In the genomic region with DNA sequence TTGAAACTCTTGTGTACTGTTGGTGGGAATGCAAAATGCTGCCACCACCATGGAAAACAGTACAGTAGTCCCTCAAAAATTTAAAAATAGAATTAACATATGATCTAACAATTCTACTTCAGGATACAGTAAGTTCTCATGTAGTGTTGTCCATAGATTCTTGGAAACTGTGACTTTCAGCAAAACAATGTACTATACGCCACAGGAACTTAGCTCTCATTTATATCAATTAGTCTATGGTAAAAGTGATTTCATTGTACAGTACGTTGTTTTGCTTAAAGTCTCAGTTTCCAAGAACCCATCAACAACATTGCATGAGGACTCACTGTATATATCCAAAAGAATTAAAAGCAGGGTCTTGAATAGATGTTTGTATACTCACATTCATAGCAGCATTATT, we compare ENCODE assay signal across 24 cellular contexts.
"Had no signal": no experiment of that assay in that cellular context is flagged by ENCODE, and none has a peak within 500 bp of the region (broad histone marks: within the 10 kb centered on the region; RNA-seq: fewer than 3 reads in every experiment).

No MANE protein-coding gene starts in this region.

- DNase-seq: effector CD8-positive, alpha-beta T cell; endodermal cell; gastrocnemius medialis; head of caudate nucleus; left cardiac atrium; left lung; mesendoderm; naive thymus-derived CD8-positive, alpha-beta T cell; nephron progenitor cell; nucleus accumbens; right cardiac atrium; sigmoid colon; spleen; stimulated activated CD4-positive, alpha-beta T cell treated with anti-CD3 and anti-CD28 coated beads, Interleukin-4, amount 100 ng/mL, for 4 hours; stimulated activated naive CD8-positive, alpha-beta T cell treated with anti-CD3 and anti-CD28 coated beads, Interleukin-15, Interleukin-2, amounts not matched to agents 100 U/mL and 50 U/mL, for 24 hours; substantia nigra; testis; tibial artery had no signal

- H3K4me1 Mint-ChIP-seq: endodermal cell; naive thymus-derived CD8-positive, alpha-beta T cell; stimulated activated memory B cell treated with anti-CD40 and anti-IgM and Interleukin-4, amounts not matched to agents 10 μg/mL and 1 μg/mL and 100 μg/mL, for 72 hours had no signal

- H3K4me1 ChIP-seq: left lung, prostate gland, spleen, testis had no signal

- H3K4me3 ChIP-seq: esophagus muscularis mucosa, gastrocnemius medialis, left lung, prostate gland, sigmoid colon, spleen, testis, tibial artery had no signal

- H3K27me3 ChIP-seq: esophagus muscularis mucosa, gastrocnemius medialis, left lung, sigmoid colon, spleen, testis, tibial artery had no signal

- H3K27me3 Mint-ChIP-seq: dendritic cell treated with granulocyte-macrophage colony-stimulating factor and Interleukin-4, amounts not matched to agents 40 ng/mL and 50 ng/mL, for 4 days; stimulated activated memory B cell treated with anti-CD40 and anti-IgM and Interleukin-4, amounts not matched to agents 10 μg/mL and 1 μg/mL and 100 μg/mL, for 72 hours had no signal

- FAIRE-seq: colon had no signal

- H3K27ac ChIP-seq: esophagus muscularis mucosa, gastrocnemius medialis, left lung, prostate gland, sigmoid colon, spleen, testis, tibial artery had no signal

- H3K9me3 ChIP-seq: esophagus muscularis mucosa, gastrocnemius medialis, prostate gland, sigmoid colon, testis, tibial artery had no signal

- ATAC-seq: left cardiac atrium; left lung; naive thymus-derived CD8-positive, alpha-beta T cell; right cardiac atrium; stimulated activated memory B cell treated with anti-CD40 and anti-IgM and Interleukin-4, amounts not matched to agents 10 μg/mL and 1 μg/mL and 100 μg/mL, for 72 hours; stimulated activated naive CD8-positive, alpha-beta T cell treated with anti-CD3 and anti-CD28 coated beads, Interleukin-15, Interleukin-2, amounts not matched to agents 100 U/mL and 50 U/mL, for 24 hours had no signal

- H3K36me3 Mint-ChIP-seq: naive thymus-derived CD8-positive, alpha-beta T cell; stimulated activated memory B cell treated with anti-CD40 and anti-IgM and Interleukin-4, amounts not matched to agents 10 μg/mL and 1 μg/mL and 100 μg/mL, for 72 hours had no signal

- H3K27ac Mint-ChIP-seq: dendritic cell treated with granulocyte-macrophage colony-stimulating factor and Interleukin-4, amounts not matched to agents 40 ng/mL and 50 ng/mL, for 4 days; endodermal cell; naive thymus-derived CD8-positive, alpha-beta T cell; nephron progenitor cell; stimulated activated memory B cell treated with anti-CD40 and anti-IgM and Interleukin-4, amounts not matched to agents 10 μg/mL and 1 μg/mL and 100 μg/mL, for 72 hours had no signal

- H3K9me3 Mint-ChIP-seq: endodermal cell had no signal

- H3K4me3 Mint-ChIP-seq: dendritic cell treated with granulocyte-macrophage colony-stimulating factor and Interleukin-4, amounts not matched to agents 40 ng/mL and 50 ng/mL, for 4 days; endodermal cell; naive thymus-derived CD8-positive, alpha-beta T cell; nephron progenitor cell; stimulated activated memory B cell treated with anti-CD40 and anti-IgM and Interleukin-4, amounts not matched to agents 10 μg/mL and 1 μg/mL and 100 μg/mL, for 72 hours; type B pancreatic cell had no signal

- H3K36me3 ChIP-seq: esophagus muscularis mucosa, gastrocnemius medialis, left lung, prostate gland, sigmoid colon, spleen, tibial artery had no signal
